ENCODE assay signal across 11 cellular contexts in genomic region chr9:77820293-77820954, GRCh38.
DNase-seq lines count a peak whose midpoint lies in the region; ATAC-seq and TF ChIP-seq lines count a peak whose summit lies in the region.
"Had no signal": no experiment of that assay in that cellular context is flagged by ENCODE, and none has a peak within 500 bp of the region (broad histone marks: within the 10 kb centered on the region; RNA-seq: fewer than 3 reads in every experiment).

No MANE protein-coding gene starts in this region.

- H3K4me3 ChIP-seq in breast epithelium: no peak overlapping the region
- no peak overlapping the region for H3K4me3 ChIP-seq in fibroblast of the aortic adventitia (ENCODE audit: low read depth, low read length)

- no peaks in the 10 kb centered on the region for H3K27me3 Mint-ChIP-seq in MCF 10A (ENCODE audit: insufficient read depth, unreplicated experiment)

- peaks cover 11% of the 10 kb centered on the region for H3K4me1 Mint-ChIP-seq in MCF 10A (ENCODE audit: insufficient read depth, unreplicated experiment)

- DNase-seq in MCF 10A (ENCODE audit: unreplicated experiment): peak; percentile 52
- no peak for DNase-seq in breast epithelium (ENCODE audit: low spot score in 2 of 2)
- DNase-seq in fibroblast of the aortic adventitia (ENCODE audit: low read depth): peak; percentile 73
- DNase-seq in amniotic stem cell (lab: John Stamatoyannopoulos, UW): no peak
- no peak for DNase-seq in NCI-H524 treated with DMSO at 0.1 percent for 48 hours (lab: John Stamatoyannopoulos, UW)
- DNase-seq in NCI-H82 treated with DMSO at 0.1 percent for 48 hours (lab: John Stamatoyannopoulos, UW; ENCODE audit: unreplicated experiment): no peak
- DNase-seq: Calu3; stimulated activated CD4-positive, alpha-beta T cell treated with anti-CD3 and anti-CD28 coated beads, Interleukin-4, amount 100 ng/mL, for 24 hours had no signal

- BruUV-seq in MCF 10A (replicated peaks; lab: Mats Ljungman, UMichigan): no TSS peak

- no peaks in the 10 kb centered on the region for H3K36me3 ChIP-seq in breast epithelium

- TF ChIP-seq CTCF in MCF 10A (IDR thresholded peaks at IDR 0.05; ENCODE audit: unreplicated experiment) (no peak), breast epithelium (IDR thresholded peaks at IDR 0.05) (no peak), fibroblast of the aortic adventitia (IDR thresholded peaks at IDR 0.05; ENCODE audit: insufficient read depth, low read length) (no peak)

- POLR2A ChIA-PET in MCF 10A (lab: Yijun Ruan, JAX): interaction anchor here (0.5 kb wide), 1 partner anchor 217 kb away, joined by 3 read pairs; no protein-coding TSS in a partner anchor

- H3K27me3 ChIP-seq in breast epithelium: no peaks in the 10 kb centered on the region

- H3K36me3 Mint-ChIP-seq in MCF 10A (ENCODE audit: insufficient read depth, unreplicated experiment): peaks cover 5% of the 10 kb centered on the region
- H3K36me3 Mint-ChIP-seq: IgD-negative memory B cell had no signal

- H3K27ac ChIP-seq in breast epithelium: no peak overlapping the region

- no peak for TF ChIP-seq POLR2A in breast epithelium (IDR thresholded peaks at IDR 0.05)

- no peaks in the 10 kb centered on the region for H3K4me1 ChIP-seq in breast epithelium

- H3K4me3 Mint-ChIP-seq in MCF 10A (ENCODE audit: unreplicated experiment): no peak overlapping the region
- H3K4me3 Mint-ChIP-seq: IgD-negative memory B cell had no signal

- CTCF ChIA-PET in MCF 10A (lab: Yijun Ruan, JAX): interaction anchor here (0.6 kb wide), 1 partner anchor 215 kb away, joined by 3 read pairs; no protein-coding TSS in a partner anchor

- no peaks in the 10 kb centered on the region for H3K9me3 ChIP-seq in breast epithelium

- H3K9me3 Mint-ChIP-seq in MCF 10A (ENCODE audit: unreplicated experiment): no peaks in the 10 kb centered on the region

- intact Hi-C loops in MCF 10A (cut with micrococcal nuclease) (no loop called here), breast epithelium (cut with DNase I; ENCODE audit: low total_unique reads) (no loop called here)

- ATAC-seq in SK-N-SH treated with all-trans-retinoic acid at 6 μM for 48 hours (peak; percentile 52), HG03159 (IDR thresholded peaks at IDR 0.05; ENCODE audit: unreplicated experiment) (no peak)

- H3K27ac Mint-ChIP-seq in MCF 10A (ENCODE audit: low read depth, unreplicated experiment): no peak overlapping the region
- H3K27ac Mint-ChIP-seq: IgD-negative memory B cell had no signal

TF ChIP-seq in SK-N-SH treated with all-trans-retinoic acid at 6 μM for 48 hours, 23 proteins besides CTCF, POLR2A, EP300 and RAD21:
- no peak for TF ChIP-seq SNAI2 (CRISPR knock-in tag; IDR thresholded peaks at IDR 0.05)
- TF ChIP-seq, protein P1, sequence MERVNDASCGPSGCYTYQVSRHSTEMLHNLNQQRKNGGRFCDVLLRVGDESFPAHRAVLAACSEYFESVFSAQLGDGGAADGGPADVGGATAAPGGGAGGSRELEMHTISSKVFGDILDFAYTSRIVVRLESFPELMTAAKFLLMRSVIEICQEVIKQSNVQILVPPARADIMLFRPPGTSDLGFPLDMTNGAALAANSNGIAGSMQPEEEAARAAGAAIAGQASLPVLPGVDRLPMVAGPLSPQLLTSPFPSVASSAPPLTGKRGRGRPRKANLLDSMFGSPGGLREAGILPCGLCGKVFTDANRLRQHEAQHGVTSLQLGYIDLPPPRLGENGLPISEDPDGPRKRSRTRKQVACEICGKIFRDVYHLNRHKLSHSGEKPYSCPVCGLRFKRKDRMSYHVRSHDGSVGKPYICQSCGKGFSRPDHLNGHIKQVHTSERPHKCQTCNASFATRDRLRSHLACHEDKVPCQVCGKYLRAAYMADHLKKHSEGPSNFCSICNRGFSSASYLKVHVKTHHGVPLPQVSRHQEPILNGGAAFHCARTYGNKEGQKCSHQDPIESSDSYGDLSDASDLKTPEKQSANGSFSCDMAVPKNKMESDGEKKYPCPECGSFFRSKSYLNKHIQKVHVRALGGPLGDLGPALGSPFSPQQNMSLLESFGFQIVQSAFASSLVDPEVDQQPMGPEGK (CRISPR knock-in tag; IDR thresholded peaks at IDR 0.05; ENCODE audit: borderline replicate concordance): no peak
- TF ChIP-seq, protein P2, sequence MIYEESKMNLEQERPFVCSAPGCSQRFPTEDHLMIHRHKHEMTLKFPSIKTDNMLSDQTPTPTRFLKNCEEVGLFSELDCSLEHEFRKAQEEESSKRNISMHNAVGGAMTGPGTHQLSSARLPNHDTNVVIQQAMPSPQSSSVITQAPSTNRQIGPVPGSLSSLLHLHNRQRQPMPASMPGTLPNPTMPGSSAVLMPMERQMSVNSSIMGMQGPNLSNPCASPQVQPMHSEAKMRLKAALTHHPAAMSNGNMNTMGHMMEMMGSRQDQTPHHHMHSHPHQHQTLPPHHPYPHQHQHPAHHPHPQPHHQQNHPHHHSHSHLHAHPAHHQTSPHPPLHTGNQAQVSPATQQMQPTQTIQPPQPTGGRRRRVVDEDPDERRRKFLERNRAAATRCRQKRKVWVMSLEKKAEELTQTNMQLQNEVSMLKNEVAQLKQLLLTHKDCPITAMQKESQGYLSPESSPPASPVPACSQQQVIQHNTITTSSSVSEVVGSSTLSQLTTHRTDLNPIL (CRISPR knock-in tag; IDR thresholded peaks at IDR 0.05; ENCODE audit: low read depth): no peak
- TF ChIP-seq ZC3H10 (CRISPR knock-in tag; IDR thresholded peaks at IDR 0.05): no peak
- no peak for TF ChIP-seq ZNF8 (CRISPR knock-in tag; IDR thresholded peaks at IDR 0.05)
- TF ChIP-seq PPARA (CRISPR knock-in tag; IDR thresholded peaks at IDR 0.05; ENCODE audit: borderline replicate concordance): no peak
- no peak for TF ChIP-seq ARNTL (CRISPR knock-in tag; IDR thresholded peaks at IDR 0.05; ENCODE audit: borderline replicate concordance, low read depth)
- TF ChIP-seq, protein P3, sequence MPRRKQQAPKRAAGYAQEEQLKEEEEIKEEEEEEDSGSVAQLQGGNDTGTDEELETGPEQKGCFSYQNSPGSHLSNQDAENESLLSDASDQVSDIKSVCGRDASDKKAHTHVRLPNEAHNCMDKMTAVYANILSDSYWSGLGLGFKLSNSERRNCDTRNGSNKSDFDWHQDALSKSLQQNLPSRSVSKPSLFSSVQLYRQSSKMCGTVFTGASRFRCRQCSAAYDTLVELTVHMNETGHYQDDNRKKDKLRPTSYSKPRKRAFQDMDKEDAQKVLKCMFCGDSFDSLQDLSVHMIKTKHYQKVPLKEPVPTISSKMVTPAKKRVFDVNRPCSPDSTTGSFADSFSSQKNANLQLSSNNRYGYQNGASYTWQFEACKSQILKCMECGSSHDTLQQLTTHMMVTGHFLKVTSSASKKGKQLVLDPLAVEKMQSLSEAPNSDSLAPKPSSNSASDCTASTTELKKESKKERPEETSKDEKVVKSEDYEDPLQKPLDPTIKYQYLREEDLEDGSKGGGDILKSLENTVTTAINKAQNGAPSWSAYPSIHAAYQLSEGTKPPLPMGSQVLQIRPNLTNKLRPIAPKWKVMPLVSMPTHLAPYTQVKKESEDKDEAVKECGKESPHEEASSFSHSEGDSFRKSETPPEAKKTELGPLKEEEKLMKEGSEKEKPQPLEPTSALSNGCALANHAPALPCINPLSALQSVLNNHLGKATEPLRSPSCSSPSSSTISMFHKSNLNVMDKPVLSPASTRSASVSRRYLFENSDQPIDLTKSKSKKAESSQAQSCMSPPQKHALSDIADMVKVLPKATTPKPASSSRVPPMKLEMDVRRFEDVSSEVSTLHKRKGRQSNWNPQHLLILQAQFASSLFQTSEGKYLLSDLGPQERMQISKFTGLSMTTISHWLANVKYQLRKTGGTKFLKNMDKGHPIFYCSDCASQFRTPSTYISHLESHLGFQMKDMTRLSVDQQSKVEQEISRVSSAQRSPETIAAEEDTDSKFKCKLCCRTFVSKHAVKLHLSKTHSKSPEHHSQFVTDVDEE (CRISPR knock-in tag; IDR thresholded peaks at IDR 0.05): no peak
- TF ChIP-seq ISL1 (CRISPR knock-in tag; IDR thresholded peaks at IDR 0.05): no peak
- TF ChIP-seq TCF4 (CRISPR knock-in tag; IDR thresholded peaks at IDR 0.05; ENCODE audit: borderline replicate concordance): no peak
- TF ChIP-seq ZNF70 (CRISPR knock-in tag; IDR thresholded peaks at IDR 0.05): no peak
- TF ChIP-seq GLIS3 (CRISPR knock-in tag; IDR thresholded peaks at IDR 0.05): no peak
- no peak for TF ChIP-seq ESRRG (CRISPR knock-in tag; IDR thresholded peaks at IDR 0.05)
- no peak for TF ChIP-seq POU6F1 (CRISPR knock-in tag; IDR thresholded peaks at IDR 0.05; ENCODE audit: borderline replicate concordance, low read depth)

Comparison
In these comparisons a context has a peak if more than half of its experiments do, and no peak if none do; other contexts are left out.
1. DNase-seq: peak in MCF 10A (single experiment) and fibroblast of the aortic adventitia (single experiment); none in breast epithelium (0 of 2), amniotic stem cell (single experiment), NCI-H524 treated with DMSO at 0.1 percent for 48 hours (single experiment) and NCI-H82 treated with DMSO at 0.1 percent for 48 hours (single experiment).